In genomic region chr14:90331497-90332270, GRCh38 we compare ENCODE assay signal across 8 cellular contexts. TPM values are rescaled to one million over a fixed set of nuclear protein-coding genes. Genes with fewer than 3 reads are reported as not detected.
DNase-seq lines count a peak whose midpoint lies in the region; ATAC-seq and TF ChIP-seq lines count a peak whose summit lies in the region.

Gene NRDE2, minus strand, starts transcription at chr14:90331941. Its CDS starts 37 bp downstream, at chr14:90331904.

- no peaks in the 10 kb centered on the region for H4K20me1 ChIP-seq in Loucy (ENCODE audit: insufficient read depth, low read length, poor library complexity, severe bottlenecking)

- ATAC-seq in RWPE2 (ENCODE audit: low read depth) = peak; percentile 94
- ATAC-seq in activated T-helper 17 cell treated with anti-CD3 and anti-CD28 coated beads, Interleukin-2, amount 50 U/mL, for 72 hours (replicated peaks) = peak; percentile 98
- peak; percentile 95 to 96 for ATAC-seq in naive thymus-derived CD8-positive, alpha-beta T cell
- peak; percentile 95 to 98 for ATAC-seq in stimulated activated naive B cell treated with anti-CD40 and anti-IgM and Interleukin-4, amounts not matched to agents 10 μg/mL and 1 μg/mL and 100 μg/mL, for 72 hours (replicated peaks)

- peak within 1 kb of the TSS; percentile 89 for H3K4me3 Mint-ChIP-seq in activated T-helper 17 cell treated with anti-CD3 and anti-CD28 coated beads, Interleukin-2, amount 50 U/mL, for 72 hours
- peak within 1 kb of the TSS; percentile 89 to 96 (median 94) for H3K4me3 Mint-ChIP-seq in naive thymus-derived CD8-positive, alpha-beta T cell
- peak within 1 kb of the TSS; percentile 90 to 96 for H3K4me3 Mint-ChIP-seq in stimulated activated naive B cell treated with anti-CD40 and anti-IgM and Interleukin-4, amounts not matched to agents 10 μg/mL and 1 μg/mL and 100 μg/mL, for 72 hours

- peak within 1 kb of the TSS; percentile 69 for H3K4me3 ChIP-seq in H7 (ENCODE audit: insufficient read depth, low read depth, low read length)
- peak within 1 kb of the TSS; percentile 86 for H3K4me3 ChIP-seq in Loucy (ENCODE audit: low read length, poor library complexity, severe bottlenecking)
- H3K4me3 ChIP-seq in RWPE2 (ENCODE audit: severe bottlenecking) = peak within 1 kb of the TSS; percentile 67
- peak within 1 kb of the TSS; percentile 57 for H3K4me3 ChIP-seq in fibroblast of mammary gland (ENCODE audit: control insufficient read depth, low read depth, low read length)

- H3K9ac ChIP-seq in Loucy (ENCODE audit: low read depth, low read length, poor library complexity, severe bottlenecking) = peak within 1 kb of the TSS; percentile 93

- H3K27me3 Mint-ChIP-seq in activated T-helper 17 cell treated with anti-CD3 and anti-CD28 coated beads, Interleukin-2, amount 50 U/mL, for 72 hours = peaks cover 6% of the 10 kb centered on the region
- H3K27me3 Mint-ChIP-seq in naive thymus-derived CD8-positive, alpha-beta T cell = peaks cover 0 to 16% (median 5%) of the 10 kb centered on the region in 5 donors
- peaks cover 13 to 15% of the 10 kb centered on the region in 2 donors for H3K27me3 Mint-ChIP-seq in stimulated activated naive B cell treated with anti-CD40 and anti-IgM and Interleukin-4, amounts not matched to agents 10 μg/mL and 1 μg/mL and 100 μg/mL, for 72 hours

- peak; percentile 97 for DNase-seq in ELR (ENCODE audit: low read depth)
- DNase-seq in H7 = peak; percentile 98
- DNase-seq in RWPE2 (ENCODE audit: low spot score) = peak; percentile 100
- peak; percentile 94 for DNase-seq in fibroblast of mammary gland (ENCODE audit: low read depth)
- peak; percentile 81 to 97 (median 86) for DNase-seq in naive thymus-derived CD8-positive, alpha-beta T cell
- DNase-seq in stimulated activated naive B cell treated with anti-CD40 and anti-IgM and Interleukin-4, amounts not matched to agents 10 μg/mL and 1 μg/mL and 100 μg/mL, for 72 hours = peak; percentile 96

- peak within 1 kb of the TSS; percentile 45 for H3K27ac ChIP-seq in RWPE2 (ENCODE audit: poor library complexity, severe bottlenecking)

- TF ChIP-seq CTCF in Loucy (conservative IDR thresholded peaks at IDR 0.05; ENCODE audit: low read length) (no peak), RWPE2 (IDR thresholded peaks at IDR 0.05; ENCODE audit: poor library complexity, severe bottlenecking) (peak; percentile 4), fibroblast of mammary gland (conservative IDR thresholded peaks at IDR 0.05; ENCODE audit: control insufficient read depth, insufficient read depth, low read depth, low read length) (no peak)

- H3K27ac Mint-ChIP-seq in activated T-helper 17 cell treated with anti-CD3 and anti-CD28 coated beads, Interleukin-2, amount 50 U/mL, for 72 hours = peak within 1 kb of the TSS; percentile 95
- H3K27ac Mint-ChIP-seq in naive thymus-derived CD8-positive, alpha-beta T cell = peak within 1 kb of the TSS; percentile 93 to 98 (median 96)
- peak within 1 kb of the TSS; percentile 97 for H3K27ac Mint-ChIP-seq in stimulated activated naive B cell treated with anti-CD40 and anti-IgM and Interleukin-4, amounts not matched to agents 10 μg/mL and 1 μg/mL and 100 μg/mL, for 72 hours

- peak within 1 kb of the TSS; percentile 100 for H3K4me2 ChIP-seq in Loucy (ENCODE audit: low read depth, low read length, poor library complexity, severe bottlenecking)

- POLR2A ChIA-PET in naive thymus-derived CD8-positive, alpha-beta T cell (lab: Charles Lee) = interaction anchor here (0.6 to 3.0 kb wide), 5 partner anchors 12 to 162 kb away, joined by 3 to 38 read pairs (median 5); partner anchors contain the start of gene CALM1

- no peaks in the 10 kb centered on the region; the same call in 1 of the 2 replicates for H3F3A ChIP-seq in Loucy (ENCODE audit: low read depth)

- H3K4me1 ChIP-seq in Loucy (ENCODE audit: insufficient read depth, low read length, poor library complexity, severe bottlenecking) = peaks cover 10% of the 10 kb centered on the region
- peaks cover 5% of the 10 kb centered on the region for H3K4me1 ChIP-seq in RWPE2 (ENCODE audit: insufficient read depth, poor library complexity, severe bottlenecking)

- H3K9me3 ChIP-seq in Loucy (ENCODE audit: insufficient read depth, low read depth, low read length) (no peaks in the 10 kb centered on the region), RWPE2 (ENCODE audit: severe bottlenecking) (no peaks in the 10 kb centered on the region)

- no peaks in the 10 kb centered on the region for H3K9me2 ChIP-seq in Loucy (replicated peaks; ENCODE audit: low read depth, low read length)

- peaks cover 35% of the 10 kb centered on the region for H3K79me2 ChIP-seq in Loucy (ENCODE audit: insufficient read depth, low read length)

- peaks cover 9% of the 10 kb centered on the region for H3K4me1 Mint-ChIP-seq in activated T-helper 17 cell treated with anti-CD3 and anti-CD28 coated beads, Interleukin-2, amount 50 U/mL, for 72 hours
- H3K4me1 Mint-ChIP-seq in naive thymus-derived CD8-positive, alpha-beta T cell = peaks cover 13 to 37% (median 36%) of the 10 kb centered on the region in 4 donors
- H3K4me1 Mint-ChIP-seq in stimulated activated naive B cell treated with anti-CD40 and anti-IgM and Interleukin-4, amounts not matched to agents 10 μg/mL and 1 μg/mL and 100 μg/mL, for 72 hours = peaks cover 7 to 19% of the 10 kb centered on the region in 2 donors

- H3K27me3 ChIP-seq in H7 (ENCODE audit: control insufficient read depth, insufficient read depth, low read length) = no peaks in the 10 kb centered on the region; the same call in 1 of the 2 replicates
- peaks cover 30% of the 10 kb centered on the region for H3K27me3 ChIP-seq in Loucy (ENCODE audit: insufficient read depth, low read length, poor library complexity, severe bottlenecking)
- H3K27me3 ChIP-seq in RWPE2 (ENCODE audit: insufficient read depth, poor library complexity, severe bottlenecking) = no peaks in the 10 kb centered on the region

- H3K9me3 Mint-ChIP-seq in activated T-helper 17 cell treated with anti-CD3 and anti-CD28 coated beads, Interleukin-2, amount 50 U/mL, for 72 hours = no peaks in the 10 kb centered on the region
- no peaks in the 10 kb centered on the region for H3K9me3 Mint-ChIP-seq in naive thymus-derived CD8-positive, alpha-beta T cell
- peaks cover 2 to 4% of the 10 kb centered on the region in 2 donors for H3K9me3 Mint-ChIP-seq in stimulated activated naive B cell treated with anti-CD40 and anti-IgM and Interleukin-4, amounts not matched to agents 10 μg/mL and 1 μg/mL and 100 μg/mL, for 72 hours

- H3K36me3 ChIP-seq in H7 (replicated peaks; ENCODE audit: control insufficient read depth, insufficient read depth, low read length) (no peaks in the 10 kb centered on the region), Loucy (ENCODE audit: insufficient read depth, low read length) (no peaks in the 10 kb centered on the region), RWPE2 (ENCODE audit: low read depth) (no peaks in the 10 kb centered on the region)

- peaks cover 12% of the 10 kb centered on the region for H3K36me3 Mint-ChIP-seq in activated T-helper 17 cell treated with anti-CD3 and anti-CD28 coated beads, Interleukin-2, amount 50 U/mL, for 72 hours (ENCODE audit: low read depth)
- peaks cover 0 to 4% (median 0%) of the 10 kb centered on the region in 3 donors for H3K36me3 Mint-ChIP-seq in naive thymus-derived CD8-positive, alpha-beta T cell
- peaks cover 4 to 15% of the 10 kb centered on the region in 2 donors for H3K36me3 Mint-ChIP-seq in stimulated activated naive B cell treated with anti-CD40 and anti-IgM and Interleukin-4, amounts not matched to agents 10 μg/mL and 1 μg/mL and 100 μg/mL, for 72 hours

- peak within 1 kb of the TSS; percentile 98 for H2AFZ ChIP-seq in Loucy (ENCODE audit: low read length)

RNA-seq across cellular contexts. Expression of gene NRDE2, which starts in this region (rescaled TPM):
- total RNA-seq in H7 (2014; rRNA removed; shearing (Covaris generic)) = 3.6 and 8.2 TPM in 2 replicates
- total RNA-seq in activated T-helper 17 cell treated with anti-CD3 and anti-CD28 coated beads, Interleukin-2, amount 50 U/mL, for 72 hours = 10 to 100 TPM; 26.4 to 37.3 TPM
- total RNA-seq in naive thymus-derived CD8-positive, alpha-beta T cell = 10 to 100 TPM; 29.6 to 36.8 TPM
- polyA plus RNA-seq in naive thymus-derived CD8-positive, alpha-beta T cell = 10 to 100 TPM in 1 of 3 donors, 1 to 10 TPM in 2; 5.5 to 10.2 (median 8.4) TPM

Comparison
In these comparisons a context has a peak if more than half of its experiments do, and no peak if none do; other contexts are left out.
1. Peak in every context shown above with its lines: DNase-seq, ATAC-seq, H3K4me3 ChIP-seq and H3K27ac ChIP-seq.